7 cellular contexts compared by ENCODE assay signal in the genomic region with DNA sequence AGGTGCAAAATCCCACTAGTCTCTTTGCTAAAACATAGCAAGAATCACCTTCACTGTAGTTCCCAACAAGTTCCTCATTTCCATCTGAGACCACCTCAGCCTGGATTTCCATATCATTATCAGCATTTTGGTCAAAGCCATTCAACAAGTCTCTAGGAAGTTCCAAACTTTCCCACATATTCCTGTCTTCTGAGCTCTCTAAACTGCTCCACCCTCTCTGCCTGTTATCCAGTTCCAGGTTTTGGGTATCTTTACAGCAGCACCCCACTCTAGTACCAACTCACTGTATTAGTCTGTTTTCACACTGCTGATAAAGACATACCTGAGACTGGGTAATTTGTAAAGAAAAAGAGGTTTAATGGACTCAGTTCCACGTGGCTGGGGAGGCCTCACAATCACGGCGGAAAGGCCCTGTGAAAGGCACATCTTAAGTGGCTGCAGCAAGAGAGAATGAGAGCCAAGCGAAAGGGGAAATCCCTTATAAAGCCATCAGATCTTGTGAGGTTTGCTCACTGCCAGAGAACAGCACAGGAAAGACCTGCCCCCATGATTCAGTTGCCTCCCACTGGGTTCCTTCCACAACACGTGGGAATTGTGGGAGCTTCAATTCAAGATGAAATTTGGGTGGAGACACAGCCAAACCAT.
DNase-seq lines count a peak whose midpoint lies in the region; ATAC-seq and TF ChIP-seq lines count a peak whose summit lies in the region.
"Not testable (repeated sequence)": the region's sequence is repeated elsewhere in the genome, so short reads cannot be mapped to it uniquely, and the experiment has no call there.

No MANE protein-coding gene starts in this region.

- H3K9me3 ChIP-seq in osteoblast (ENCODE audit: low read depth, low read length) = not testable (repeated sequence)

- H3K27ac ChIP-seq in osteoblast (ENCODE audit: low read depth, low read length) = not testable (repeated sequence)

- ATAC-seq in GM18868 (IDR thresholded peaks at IDR 0.05; ENCODE audit: unreplicated experiment) (peak; percentile 96), GM21825 (IDR thresholded peaks at IDR 0.05; ENCODE audit: unreplicated experiment) (peak; percentile 90), HG03159 (IDR thresholded peaks at IDR 0.05; ENCODE audit: unreplicated experiment) (peak; percentile 70)

- not testable (repeated sequence) for H3K27me3 ChIP-seq in osteoblast (ENCODE audit: insufficient read depth, low read length)

- TF ChIP-seq CTCF in fibroblast of pulmonary artery (IDR thresholded peaks at IDR 0.05; ENCODE audit: low read length, missing control alignments); osteoblast (IDR thresholded peaks at IDR 0.05; ENCODE audit: extremely low read depth, low read depth, low read length): not testable (repeated sequence)

- H3K4me1 ChIP-seq in osteoblast (ENCODE audit: insufficient read depth, low read length) = not testable (repeated sequence)

- not testable (repeated sequence) for H3K4me2 ChIP-seq in osteoblast (ENCODE audit: insufficient read depth, low read length)

- not testable (repeated sequence) for H3K4me3 ChIP-seq in fibroblast of pulmonary artery (replicated peaks; ENCODE audit: low read depth, low read length); osteoblast (ENCODE audit: insufficient read depth, low read length)

- not testable (repeated sequence) for H3K36me3 ChIP-seq in osteoblast (ENCODE audit: insufficient read depth, low read length)

- H4K20me1 ChIP-seq in osteoblast (ENCODE audit: insufficient read depth, low read length) = not testable (repeated sequence)

- not testable (repeated sequence) for H3K79me2 ChIP-seq in osteoblast (ENCODE audit: insufficient read depth, low read length)

- DNase-seq in OCI-M1 (lab: John Stamatoyannopoulos, UW) = peak; percentile 32
- peak; percentile 38 to 51 for DNase-seq in activated T-cell treated with anti-CD3 and anti-CD28 coated beads, Interleukin-2, amount 50 U/mL, for 48 hours
- peak; percentile 47 for DNase-seq in fibroblast of pulmonary artery (ENCODE audit: low read depth)
- peak; percentile 32 for DNase-seq in osteoblast (ENCODE audit: insufficient read length, low spot score, missing footprints)

- not testable (repeated sequence) for H2AFZ ChIP-seq in osteoblast (ENCODE audit: low read length)
